ENCODE assay signal across 10 cellular contexts in the genomic region with DNA sequence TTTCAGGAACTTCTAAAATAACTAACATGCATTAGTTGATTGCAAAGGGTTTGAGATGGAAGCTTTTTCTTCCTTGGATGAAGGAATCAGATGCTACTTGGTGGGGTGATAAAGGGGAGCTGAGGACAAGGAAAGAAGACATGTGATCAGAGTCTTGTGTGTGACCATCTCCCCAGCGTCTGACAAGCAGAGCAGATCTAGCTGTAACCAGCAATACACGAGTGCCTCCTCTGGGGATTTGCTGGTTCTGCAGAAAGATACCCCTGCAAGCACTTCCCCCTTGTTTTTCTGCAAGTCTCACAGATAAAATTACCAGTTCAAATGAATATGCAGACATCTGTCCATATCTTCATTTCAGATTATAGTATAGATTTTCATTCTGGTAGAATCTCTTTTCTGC. TPM values are rescaled to one million over a fixed set of nuclear protein-coding genes. Genes with fewer than 3 reads are reported as not detected.
DNase-seq lines count a peak whose midpoint lies in the region; ATAC-seq and TF ChIP-seq lines count a peak whose summit lies in the region.
"Had no signal": no experiment of that assay in that cellular context is flagged by ENCODE, and none has a peak within 500 bp of the region (broad histone marks: within the 10 kb centered on the region; RNA-seq: fewer than 3 reads in every experiment).

No MANE protein-coding gene starts in this region.

- H3K27ac ChIP-seq in A673 (ENCODE audit: low read depth, low read length, poor library complexity, severe bottlenecking): peak overlapping the region; percentile 60
- H3K27ac ChIP-seq in thyroid gland: no peak overlapping the region
- H3K27ac ChIP-seq: SJSA1 had no signal

- POLR2A ChIA-PET in A673 (lab: Charles Lee; ENCODE audit: low non-redundant PET): no interaction called here

- H3K36me3 ChIP-seq in A673 (ENCODE audit: insufficient read depth, low read length, poor library complexity, severe bottlenecking) (no peaks in the 10 kb centered on the region), thyroid gland (no peaks in the 10 kb centered on the region)
- H3K36me3 ChIP-seq: SJSA1 had no signal

- H3K27me3 ChIP-seq in A673 (replicated peaks; ENCODE audit: insufficient read depth, low read depth, low read length, poor library complexity) (peaks cover 8% of the 10 kb centered on the region), thyroid gland (no peaks in the 10 kb centered on the region)
- H3K27me3 ChIP-seq: SJSA1 had no signal

- intact Hi-C loops in A673 (cut with micrococcal nuclease; ENCODE audit: unreplicated experiment) (loop anchor here (5.0 to 10.0 kb wide), 2 partner anchors 311 to 1649 kb away; no protein-coding TSS in a partner anchor), thyroid gland (cut with DNase I) (no loop called here)

- H3K4me1 ChIP-seq in A673 (ENCODE audit: insufficient read depth, low read length, poor library complexity, severe bottlenecking): peaks cover 21% of the 10 kb centered on the region
- peaks cover 0 to 8% of the 10 kb centered on the region in 2 donors for H3K4me1 ChIP-seq in thyroid gland
- H3K4me1 ChIP-seq: SJSA1 had no signal

- H3K4me3 ChIP-seq in A673 (ENCODE audit: low read depth, low read length, poor library complexity, severe bottlenecking): no peak overlapping the region
- no peak overlapping the region for H3K4me3 ChIP-seq in thyroid gland (replicated peaks in 1 of 3)
- H3K4me3 ChIP-seq: SJSA1 had no signal

- H3K9me3 ChIP-seq in A673 (ENCODE audit: low read depth, low read length, poor library complexity, severe bottlenecking) (no peaks in the 10 kb centered on the region), thyroid gland (no peaks in the 10 kb centered on the region)

- DNase-seq in A673 (ENCODE audit: low spot score): peak; percentile 87
- DNase-seq in NCI-H345 treated with DMSO at 0.1 percent for 48 hours (lab: John Stamatoyannopoulos, UW; ENCODE audit: unreplicated experiment): peak; percentile 33
- peak; percentile 74 for DNase-seq in cerebellum (ENCODE audit: low spot score)
- peak; percentile 76 for DNase-seq in retina
- DNase-seq in thyroid gland: no peak

- TF ChIP-seq POLR2A in thyroid gland (IDR thresholded peaks at IDR 0.05) (no peak), GM18505 (IDR thresholded peaks at IDR 0.05; ENCODE audit: borderline replicate concordance, extremely low read depth, insufficient read depth, insufficient read length) (no peak)

- ATAC-seq in HG02852 (IDR thresholded peaks at IDR 0.05; ENCODE audit: unreplicated experiment) (peak; percentile 60), GM18505 (IDR thresholded peaks at IDR 0.05; ENCODE audit: unreplicated experiment) (no peak), HG03378 (IDR thresholded peaks at IDR 0.05; ENCODE audit: unreplicated experiment) (no peak)

- peak; percentile 78 for TF ChIP-seq CTCF in A673 (conservative IDR thresholded peaks at IDR 0.05; ENCODE audit: low read depth, low read length)
- no peak for TF ChIP-seq CTCF in thyroid gland (IDR thresholded peaks at IDR 0.05)

- CTCF ChIA-PET in A673 (lab: Charles Lee): interaction anchor here (0.7 to 1.0 kb wide), 3 partner anchors 9 to 1716 kb away, joined by 3 to 5 read pairs (median 4); no protein-coding TSS in a partner anchor

- WGBS in thyroid gland, 2 donors: 6 to 16% methylated on average over 2 of the region's 2 CpGs

- no TSS peak for BruUV-seq in A673 (replicated peaks; lab: Mats Ljungman, UMichigan)

RNA-seq across cellular contexts. Expression of gene CDH7, which starts 2.7 kb away (rescaled TPM):
- total RNA-seq in A673 (2021) (2.1 and 2.3 TPM in 2 replicates), cerebellum (39.9 TPM), thyroid gland (not detected)
- total RNA-seq: B cell, SJSA1 had no signal

Comparison
In these comparisons a context has a peak if more than half of its experiments do, and no peak if none do; other contexts are left out.
1. DNase-seq: peak in A673 (single experiment), NCI-H345 treated with DMSO at 0.1 percent for 48 hours (single experiment), cerebellum (single experiment) and retina (single experiment); none in thyroid gland (0 of 2).
2. RNA of gene CDH7, which starts 2.7 kb away (total RNA-seq): 39.9 TPM in cerebellum (single experiment); 2.1 to 2.3 TPM in A673 and not detected in thyroid gland; every median in the first group is over 10 times any median in the second.